In genomic region chr12:8026282-8026637, GRCh38 we compare ENCODE assay signal across 8 cellular contexts. TPM values are rescaled to one million over a fixed set of nuclear protein-coding genes. Genes with fewer than 3 reads are reported as not detected.
DNase-seq lines count a peak whose midpoint lies in the region; ATAC-seq and TF ChIP-seq lines count a peak whose summit lies in the region.

No MANE protein-coding gene starts in this region.

- no peak overlapping the region for H4K91ac ChIP-seq in neuronal stem cell (ENCODE audit: low read depth, low read length, poor library complexity)

- WGBS in esophagus, 2 donors = 0% methylated on average over 11 of the region's 11 CpGs
- WGBS in neuronal stem cell (ENCODE audit: extremely low coverage in 2 of 2, insufficient read length in 2 of 2, insufficient replicate concordance in 1 of 2), 2 donors = no CpG with 5 or more reads among the region's 11 CpGs

- peak overlapping the region; percentile 75 to 92 for H3K4me3 ChIP-seq in Panc1 (ENCODE audit: low read depth in 2 of 2, low read length in 2 of 2)
- H3K4me3 ChIP-seq in esophagus (ENCODE audit: low read depth in 1 of 2, low read length in 2 of 2) = peak overlapping the region; percentile 56 to 87
- H3K4me3 ChIP-seq in neuronal stem cell (ENCODE audit: low read length in 2 of 2) = peak overlapping the region; percentile 59 to 75

- no peak overlapping the region for H3K23ac ChIP-seq in neuronal stem cell (ENCODE audit: low read depth, low read length, poor library complexity)

- H3K9me3 ChIP-seq in Panc1 (ENCODE audit: control insufficient read depth, insufficient read depth, low read depth, low read length) = no peaks in the 10 kb centered on the region
- no peaks in the 10 kb centered on the region for H3K9me3 ChIP-seq in esophagus (ENCODE audit: control insufficient read depth in 2 of 2, insufficient read depth in 1 of 2, low read depth in 1 of 2, low read length in 1 of 2)
- no peaks in the 10 kb centered on the region for H3K9me3 ChIP-seq in neuronal stem cell (replicated peaks in 1 of 2; ENCODE audit: control insufficient read depth in 2 of 2, insufficient read depth in 1 of 2, low read depth in 1 of 2, low read length in 2 of 2)

- TF ChIP-seq CTCF in Panc1 (IDR thresholded peaks at IDR 0.05) = no peak

- H3K4me1 ChIP-seq in Panc1 (ENCODE audit: control insufficient read depth, insufficient read depth, low read length) (no peaks in the 10 kb centered on the region; the same call in 1 of the 2 replicates), esophagus (ENCODE audit: control insufficient read depth in 2 of 2, insufficient read depth in 2 of 2, low read length in 1 of 2) (no peaks in the 10 kb centered on the region), neuronal stem cell (ENCODE audit: control insufficient read depth in 2 of 2, insufficient read depth in 1 of 2, low read depth in 1 of 2, low read length in 2 of 2) (no peaks in the 10 kb centered on the region)

- intact Hi-C loops in Panc1 (cut with micrococcal nuclease; ENCODE audit: unreplicated experiment) = no loop called here

- H3K27me3 ChIP-seq in Panc1 (ENCODE audit: control insufficient read depth, insufficient read depth, low read length) = no peaks in the 10 kb centered on the region
- no peaks in the 10 kb centered on the region for H3K27me3 ChIP-seq in esophagus (ENCODE audit: control insufficient read depth in 1 of 2, insufficient read depth in 2 of 2, low read length in 2 of 2)
- no peaks in the 10 kb centered on the region for H3K27me3 ChIP-seq in neuronal stem cell (ENCODE audit: control insufficient read depth in 3 of 3, insufficient read depth in 3 of 3, low read depth in 1 of 3, low read length in 3 of 3)

- H2AK5ac ChIP-seq in neuronal stem cell (ENCODE audit: low read depth, low read length) = no peak overlapping the region

- no peak overlapping the region for H4K8ac ChIP-seq in neuronal stem cell (ENCODE audit: low read depth, low read length)

- ATAC-seq in HG02571 (IDR thresholded peaks at IDR 0.05; ENCODE audit: unreplicated experiment) (peak; percentile 20), Panc1 (peak; percentile 23; the same call in 1 of the 2 replicates), GM18520 (IDR thresholded peaks at IDR 0.05; ENCODE audit: unreplicated experiment) (no peak)

- H2BK120ac ChIP-seq in neuronal stem cell (ENCODE audit: low read depth, low read length) = no peak overlapping the region

- no peak overlapping the region for H3K9ac ChIP-seq in neuronal stem cell (ENCODE audit: low read depth, low read length, poor library complexity)

- DNase-seq in NCI-H510A treated with DMSO at 0.1 percent for 48 hours (lab: John Stamatoyannopoulos, UW) (peak; percentile 62), NCI-H510A (lab: John Stamatoyannopoulos, UW) (no peak), Panc1 (ENCODE audit: low read depth, low spot score) (no peak), neuronal stem cell (ENCODE audit: low spot score) (no peak)
- DNase-seq in stimulated activated naive CD4-positive, alpha-beta T cell treated with Interleukin-2 at 50 U/mL for 16 hours (lab: John Stamatoyannopoulos, UW) = no peak

- CTCF ChIA-PET in Panc1 (lab: Charles Lee) = interaction anchor here (0.5 kb wide), 1 partner anchor 19 kb away, joined by 3 read pairs; no protein-coding TSS in a partner anchor

- no peaks in the 10 kb centered on the region for H3K79me1 ChIP-seq in neuronal stem cell (ENCODE audit: low read depth, low read length)

- peak overlapping the region; percentile 35 for H3K4me2 ChIP-seq in neuronal stem cell (ENCODE audit: insufficient read depth, low read length, poor library complexity, severe bottlenecking)

- H3K27ac ChIP-seq in Panc1 (ENCODE audit: low read length) = peak overlapping the region; percentile 93
- peak overlapping the region; percentile 90 to 100 for H3K27ac ChIP-seq in esophagus (ENCODE audit: low read depth in 2 of 2, low read length in 1 of 2)
- peak overlapping the region; percentile 25 for H3K27ac ChIP-seq in neuronal stem cell (replicated peaks; ENCODE audit: low read length)

- POLR2A ChIA-PET in Panc1 (lab: Charles Lee) = no interaction called here

- H2BK12ac ChIP-seq in neuronal stem cell (ENCODE audit: low read length) = no peak overlapping the region

- no peak overlapping the region for H2BK5ac ChIP-seq in neuronal stem cell (ENCODE audit: low read length)

- no TSS peak for BruUV-seq in Panc1 (replicated peaks; lab: Mats Ljungman, UMichigan)

- no peak overlapping the region for H2BK15ac ChIP-seq in neuronal stem cell (ENCODE audit: low read length)

- peak overlapping the region; percentile 80 for H2AFZ ChIP-seq in neuronal stem cell (ENCODE audit: low read length)

- H3K18ac ChIP-seq in neuronal stem cell (ENCODE audit: low read length) = no peak overlapping the region

- H3K4ac ChIP-seq in neuronal stem cell (ENCODE audit: low read length) = no peak overlapping the region

- no peak overlapping the region for H3K14ac ChIP-seq in neuronal stem cell (ENCODE audit: low read length)

- in situ Hi-C loops in Panc1 (cut with HindIII; ENCODE audit: low pct_unique_long_range_greater_than_20kb, low sequenced_read_pairs) = no loop called here

- H3K36me3 ChIP-seq in Panc1 (ENCODE audit: control insufficient read depth, insufficient read depth, low read length) = no peaks in the 10 kb centered on the region
- H3K36me3 ChIP-seq in esophagus (ENCODE audit: control insufficient read depth in 2 of 2, insufficient read depth in 2 of 2, low read length in 1 of 2) = no peaks in the 10 kb centered on the region
- H3K36me3 ChIP-seq in neuronal stem cell (replicated peaks in 1 of 2; ENCODE audit: control insufficient read depth in 2 of 2, insufficient read depth in 2 of 2, low read length in 2 of 2) = no peaks in the 10 kb centered on the region

RNA-seq across cellular contexts. Expression of gene FOXJ2, which starts 6.3 kb away (rescaled TPM):
- 10.9 TPM for total RNA-seq in Panc1 (2021; ENCODE audit: unreplicated experiment)
- 6.6 TPM for polyA plus RNA-seq in Panc1 (2012; ENCODE audit: insufficient read length)
- polyA plus RNA-seq in esophagus = 1 to 10 TPM; 4.2 TPM
- polyA plus RNA-seq in neuronal stem cell (2013, experiment 1 of 2) = 7.9 TPM
- polyA plus RNA-seq in neuronal stem cell (2013, experiment 2 of 2) = 8.3 TPM

RNA-seq across cellular contexts. Expression of gene C3AR1, which starts 39.9 kb away (rescaled TPM):
- not detected for total RNA-seq in Panc1 (2021; ENCODE audit: unreplicated experiment)
- polyA plus RNA-seq in Panc1 (2012; ENCODE audit: insufficient read length) = not detected
- polyA plus RNA-seq in esophagus = under 1 TPM; 0.65 to 0.94 TPM
- polyA plus RNA-seq in neuronal stem cell (2013, experiment 1 of 2) = not detected
- polyA plus RNA-seq in neuronal stem cell (2013, experiment 2 of 2) = not detected

RNA-seq across cellular contexts. Expression of gene NECAP1, which starts 55.8 kb away (rescaled TPM):
- total RNA-seq in Panc1 (2021; ENCODE audit: unreplicated experiment) = 14.9 TPM
- 10.0 TPM for polyA plus RNA-seq in Panc1 (2012; ENCODE audit: insufficient read length)
- 10 to 100 TPM; 12.0 to 12.1 TPM for polyA plus RNA-seq in esophagus
- 14.3 TPM for polyA plus RNA-seq in neuronal stem cell (2013, experiment 1 of 2)
- polyA plus RNA-seq in neuronal stem cell (2013, experiment 2 of 2) = 14.5 TPM

Comparison
In these comparisons a context has a peak if more than half of its experiments do, and no peak if none do; other contexts are left out.
1. H3K27ac ChIP-seq: peak in every context shown above with its lines; median percentile 95 in esophagus; 93 in Panc1; 25 in neuronal stem cell.